8 cellular contexts compared by ENCODE assay signal in genomic region chrX:101595739-101596419, GRCh38. TPM values are rescaled to one million over a fixed set of nuclear protein-coding genes. Genes with fewer than 3 reads are reported as not detected.
A peak's percentile ranks its signal among the peaks of the same experiment; 100 is the strongest.
DNase-seq lines count a peak whose midpoint lies in the region; ATAC-seq, FAIRE-seq and TF ChIP-seq lines count a peak whose summit lies in the region.

No MANE protein-coding gene starts in this region.

- H4K20me1 ChIP-seq in GM23248 (ENCODE audit: insufficient read depth): no peaks in the 10 kb centered on the region

- H3K4me2 ChIP-seq in GM23248 (ENCODE audit: unreplicated experiment): no peak overlapping the region

- peak; percentile 54 for TF ChIP-seq CTCF in thoracic aorta (IDR thresholded peaks at IDR 0.05)

- H3K4me1 Mint-ChIP-seq in central memory CD8-positive, alpha-beta T cell: no peaks in the 10 kb centered on the region

- ATAC-seq in central memory CD8-positive, alpha-beta T cell (replicated peaks; ENCODE audit: extremely low read depth, poor library complexity, severe bottlenecking): peak; percentile 56
- ATAC-seq in thoracic aorta (ENCODE audit: insufficient number of reproducible peaks, low FRiP score, low read depth): no peak

- H3K4me1 ChIP-seq in GM23248 (ENCODE audit: insufficient read depth) (no peaks in the 10 kb centered on the region), thoracic aorta (ENCODE audit: control insufficient read depth in 1 of 2, low read depth in 2 of 2) (no peaks in the 10 kb centered on the region)

- H3F3A ChIP-seq in GM23248 (ENCODE audit: insufficient read depth): no peaks in the 10 kb centered on the region

- peak; percentile 94 for FAIRE-seq in A204.1 (lab: Jason Lieb, UNC)
- FAIRE-seq in G401.6 (lab: Jason Lieb, UNC): peak; percentile 89
- FAIRE-seq in RCC 7860 (lab: Jason Lieb, UNC): no peak

- no peaks in the 10 kb centered on the region for H3K36me3 ChIP-seq in GM23248 (ENCODE audit: low read depth)
- H3K36me3 ChIP-seq in thoracic aorta: no peaks in the 10 kb centered on the region

- H3K9ac ChIP-seq in GM23248: no peak overlapping the region

- DNase-seq in GM23248: peak; percentile 70
- DNase-seq in HuH-7.5 (ENCODE audit: low spot score): peak; percentile 13
- DNase-seq in RCC 7860 (ENCODE audit: low spot score): peak; percentile 25
- peak in 1 of 2 donors; percentile 25 for DNase-seq in central memory CD8-positive, alpha-beta T cell (ENCODE audit: low spot score in 2 of 2)
- DNase-seq in kidney glomerular epithelial cell (lab: John Stamatoyannopoulos, UW): peak; percentile 45
- no peak for DNase-seq in thoracic aorta (ENCODE audit: low spot score)

- peaks cover 2% of the 10 kb centered on the region for H3K36me3 Mint-ChIP-seq in central memory CD8-positive, alpha-beta T cell (ENCODE audit: insufficient read depth)

- 1 to 6% methylated on average over 5 of the region's 5 CpGs for WGBS in GM23248 (ENCODE audit: low coverage in 1 of 2, low lambda C conversion rate in 2 of 2, missing lambda C conversion rate in 2 of 2), 2 experiments

- H3K79me2 ChIP-seq in GM23248 (ENCODE audit: insufficient read depth): no peaks in the 10 kb centered on the region

- no peak overlapping the region for H3K27ac Mint-ChIP-seq in central memory CD8-positive, alpha-beta T cell (ENCODE audit: low read depth)

- H2AFZ ChIP-seq in GM23248: no peak overlapping the region

- H3K9me2 ChIP-seq in GM23248 (ENCODE audit: insufficient read depth): no peaks in the 10 kb centered on the region

- no peaks in the 10 kb centered on the region for H3K9me3 Mint-ChIP-seq in central memory CD8-positive, alpha-beta T cell

- H3K27ac ChIP-seq in GM23248: no peak overlapping the region
- H3K27ac ChIP-seq in thoracic aorta: no peak overlapping the region

- no peak overlapping the region for H3K4me3 ChIP-seq in GM23248
- H3K4me3 ChIP-seq in thoracic aorta: no peak overlapping the region

- H3K9me3 ChIP-seq in GM23248 (ENCODE audit: low read depth): no peaks in the 10 kb centered on the region
- H3K9me3 ChIP-seq in thoracic aorta: no peaks in the 10 kb centered on the region

- no peaks in the 10 kb centered on the region for H3K27me3 ChIP-seq in GM23248 (replicated peaks; ENCODE audit: insufficient read depth)
- no peaks in the 10 kb centered on the region for H3K27me3 ChIP-seq in thoracic aorta (replicated peaks; ENCODE audit: insufficient read depth)

- H3K4me3 Mint-ChIP-seq in central memory CD8-positive, alpha-beta T cell: no peak overlapping the region

- in situ Hi-C loops in GM23248 (cut with MboI): loop anchor here (25.0 kb wide), 1 partner anchor 166 kb away; no protein-coding TSS in a partner anchor

- peaks cover 39% of the 10 kb centered on the region for H3K27me3 Mint-ChIP-seq in central memory CD8-positive, alpha-beta T cell

RNA-seq across cellular contexts. Expression of gene ARMCX6, which starts 21.9 kb away (rescaled TPM):
- total RNA-seq in GM23248 (2014; rRNA removed; shearing (Covaris generic)): 27.7 and 42.3 TPM in 2 replicates
- 55.7 and 60.2 TPM in 2 replicates for polyA plus RNA-seq in GM23248 (2016; fragmentation: Nextera tagmentation; extraction: Ambion mirVana)
- total RNA-seq in thoracic aorta: 10 to 100 TPM in 1 of 2 donors, 1 to 10 TPM in 1; 3.9 to 32.5 TPM

RNA-seq across cellular contexts. Expression of gene ARMCX3, which starts 27.1 kb away (rescaled TPM):
- 67.4 and 87.6 TPM in 2 replicates for total RNA-seq in GM23248 (2014; rRNA removed; shearing (Covaris generic))
- polyA plus RNA-seq in GM23248 (2016; fragmentation: Nextera tagmentation; extraction: Ambion mirVana): 93.3 and 95.4 TPM in 2 replicates
- 10 to 100 TPM; 41.4 to 51.0 TPM for total RNA-seq in thoracic aorta

RNA-seq across cellular contexts. Expression of gene ARMCX1, which starts 45.5 kb away (rescaled TPM):
- 29.0 and 30.0 TPM in 2 replicates for total RNA-seq in GM23248 (2014; rRNA removed; shearing (Covaris generic))
- polyA plus RNA-seq in GM23248 (2016; fragmentation: Nextera tagmentation; extraction: Ambion mirVana): 27.5 and 29.8 TPM in 2 replicates
- total RNA-seq in thoracic aorta: 10 to 100 TPM; 29.1 to 30.1 TPM
